In genomic region chr5:78757269-78758053, GRCh38 we compare ENCODE assay signal across 9 cellular contexts.
DNase-seq lines count a peak whose midpoint lies in the region; ATAC-seq and FAIRE-seq lines count a peak whose summit lies in the region.
"Had no signal": no experiment of that assay in that cellular context is flagged by ENCODE, and none has a peak within 500 bp of the region (broad histone marks: within the 10 kb centered on the region; RNA-seq: fewer than 3 reads in every experiment).

No MANE protein-coding gene starts in this region.

- H3K27ac Mint-ChIP-seq in activated naive CD4-positive, alpha-beta T cell treated with anti-CD3 and anti-CD28 coated beads for 36 hours, result no peak overlapping the region
- H3K27ac Mint-ChIP-seq in activated naive CD4-positive, alpha-beta T cell treated with anti-CD3 and anti-CD28 coated beads, Interleukin-2, amount 10 ng/mL, durations not matched to agents 7 days and 5 days, result no peak overlapping the region
- peak overlapping the region; percentile 99 for H3K27ac Mint-ChIP-seq in stimulated activated memory B cell treated with anti-CD40 and anti-IgM and Interleukin-4, amounts not matched to agents 10 μg/mL and 1 μg/mL and 100 μg/mL, for 72 hours

- no peaks in the 10 kb centered on the region for H3K27me3 Mint-ChIP-seq in activated naive CD4-positive, alpha-beta T cell treated with anti-CD3 and anti-CD28 coated beads for 36 hours (ENCODE audit: low read depth)
- H3K27me3 Mint-ChIP-seq in activated naive CD4-positive, alpha-beta T cell treated with anti-CD3 and anti-CD28 coated beads, Interleukin-2, amount 10 ng/mL, durations not matched to agents 7 days and 5 days, result peaks cover 12% of the 10 kb centered on the region
- H3K27me3 Mint-ChIP-seq in stimulated activated memory B cell treated with anti-CD40 and anti-IgM and Interleukin-4, amounts not matched to agents 10 μg/mL and 1 μg/mL and 100 μg/mL, for 72 hours, result no peaks in the 10 kb centered on the region

- WGBS in small intestine, 3 donors, result 83 to 94% (median 87%) methylated on average over 7 of the region's 7 CpGs

- no peaks in the 10 kb centered on the region for H3K36me3 ChIP-seq in small intestine (ENCODE audit: control insufficient read depth in 2 of 2, insufficient read depth in 2 of 2, low read length in 2 of 2)
- H3K36me3 ChIP-seq: vagina had no signal

- no peak overlapping the region for H3K4me3 ChIP-seq in small intestine (ENCODE audit: low read depth in 1 of 2, low read length in 2 of 2)
- H3K4me3 ChIP-seq: vagina had no signal

- H3K4me1 Mint-ChIP-seq in activated naive CD4-positive, alpha-beta T cell treated with anti-CD3 and anti-CD28 coated beads for 36 hours (ENCODE audit: low read depth), result peaks cover 10% of the 10 kb centered on the region
- peaks cover 9% of the 10 kb centered on the region for H3K4me1 Mint-ChIP-seq in activated naive CD4-positive, alpha-beta T cell treated with anti-CD3 and anti-CD28 coated beads, Interleukin-2, amount 10 ng/mL, durations not matched to agents 7 days and 5 days
- H3K4me1 Mint-ChIP-seq in stimulated activated memory B cell treated with anti-CD40 and anti-IgM and Interleukin-4, amounts not matched to agents 10 μg/mL and 1 μg/mL and 100 μg/mL, for 72 hours, result peaks cover 61% of the 10 kb centered on the region

- CTCF ChIA-PET in activated naive CD4-positive, alpha-beta T cell treated with anti-CD3 and anti-CD28 coated beads for 36 hours (lab: Charles Lee), result no interaction called here
- CTCF ChIA-PET in activated naive CD4-positive, alpha-beta T cell treated with anti-CD3 and anti-CD28 coated beads, Interleukin-2, amount 10 ng/mL, durations not matched to agents 7 days and 5 days (lab: Charles Lee), result no interaction called here

- H3K27me3 ChIP-seq in small intestine (ENCODE audit: control insufficient read depth in 2 of 2, insufficient read depth in 2 of 2, low read length in 2 of 2), result no peaks in the 10 kb centered on the region
- H3K27me3 ChIP-seq: vagina had no signal

- H3K36me3 Mint-ChIP-seq in activated naive CD4-positive, alpha-beta T cell treated with anti-CD3 and anti-CD28 coated beads for 36 hours (ENCODE audit: low read depth), result no peaks in the 10 kb centered on the region
- no peaks in the 10 kb centered on the region for H3K36me3 Mint-ChIP-seq in activated naive CD4-positive, alpha-beta T cell treated with anti-CD3 and anti-CD28 coated beads, Interleukin-2, amount 10 ng/mL, durations not matched to agents 7 days and 5 days
- H3K36me3 Mint-ChIP-seq in stimulated activated memory B cell treated with anti-CD40 and anti-IgM and Interleukin-4, amounts not matched to agents 10 μg/mL and 1 μg/mL and 100 μg/mL, for 72 hours, result peaks cover 8% of the 10 kb centered on the region

- no peak overlapping the region for H3K4me3 Mint-ChIP-seq in activated naive CD4-positive, alpha-beta T cell treated with anti-CD3 and anti-CD28 coated beads for 36 hours
- no peak overlapping the region for H3K4me3 Mint-ChIP-seq in activated naive CD4-positive, alpha-beta T cell treated with anti-CD3 and anti-CD28 coated beads, Interleukin-2, amount 10 ng/mL, durations not matched to agents 7 days and 5 days
- peak overlapping the region; percentile 65 for H3K4me3 Mint-ChIP-seq in stimulated activated memory B cell treated with anti-CD40 and anti-IgM and Interleukin-4, amounts not matched to agents 10 μg/mL and 1 μg/mL and 100 μg/mL, for 72 hours

- intact Hi-C loops in activated naive CD4-positive, alpha-beta T cell treated with anti-CD3 and anti-CD28 coated beads for 36 hours (cut with micrococcal nuclease), result no loop called here

- no peaks in the 10 kb centered on the region for H3K9me3 Mint-ChIP-seq in activated naive CD4-positive, alpha-beta T cell treated with anti-CD3 and anti-CD28 coated beads for 36 hours
- H3K9me3 Mint-ChIP-seq in activated naive CD4-positive, alpha-beta T cell treated with anti-CD3 and anti-CD28 coated beads, Interleukin-2, amount 10 ng/mL, durations not matched to agents 7 days and 5 days, result no peaks in the 10 kb centered on the region
- H3K9me3 Mint-ChIP-seq in stimulated activated memory B cell treated with anti-CD40 and anti-IgM and Interleukin-4, amounts not matched to agents 10 μg/mL and 1 μg/mL and 100 μg/mL, for 72 hours, result peaks cover 13% of the 10 kb centered on the region

- H3K27ac ChIP-seq in small intestine (ENCODE audit: low read depth in 1 of 2, low read length in 1 of 2), result no peak overlapping the region
- H3K27ac ChIP-seq: vagina had no signal

- ATAC-seq in HG02870 (IDR thresholded peaks at IDR 0.05; ENCODE audit: unreplicated experiment), result peak; percentile 5
- ATAC-seq in stimulated activated memory B cell treated with anti-CD40 and anti-IgM and Interleukin-4, amounts not matched to agents 10 μg/mL and 1 μg/mL and 100 μg/mL, for 72 hours, result peak; percentile 63

- DNase-seq in activated naive CD4-positive, alpha-beta T cell treated with anti-CD3 and anti-CD28 coated beads for 36 hours, result peak; percentile 10
- DNase-seq in activated naive CD4-positive, alpha-beta T cell treated with anti-CD3 and anti-CD28 coated beads, Interleukin-2, amount 10 ng/mL, durations not matched to agents 7 days and 5 days, result no peak
- peak; percentile 18 to 21 for DNase-seq in activated T-cell treated with anti-CD3 and anti-CD28 coated beads, Interleukin-2, amount 50 U/mL, for 48 hours
- no peak for DNase-seq in stimulated activated naive CD4-positive, alpha-beta T cell treated with Interleukin-2 at 50 U/mL for 16 hours (lab: John Stamatoyannopoulos, UW)
- no peak for DNase-seq in NCI-H774 (lab: John Stamatoyannopoulos, UW)
- DNase-seq in small intestine, result no peak

- no peaks in the 10 kb centered on the region for H3K4me1 ChIP-seq in small intestine (ENCODE audit: control insufficient read depth in 2 of 2, insufficient read depth in 1 of 2, low read depth in 1 of 2, low read length in 1 of 2)

- no peak for FAIRE-seq in small intestine (lab: Jason Lieb, UNC)

- H3K9me3 ChIP-seq in small intestine (ENCODE audit: control insufficient read depth, low read depth), result no peaks in the 10 kb centered on the region
- H3K9me3 ChIP-seq: vagina had no signal

Comparison
In these comparisons a context has a peak if more than half of its experiments do, and no peak if none do; other contexts are left out.
1. DNase-seq: peak in activated naive CD4-positive, alpha-beta T cell treated with anti-CD3 and anti-CD28 coated beads for 36 hours (single experiment) and activated T-cell treated with anti-CD3 and anti-CD28 coated beads, Interleukin-2, amount 50 U/mL, for 48 hours (2 of 2); none in activated naive CD4-positive, alpha-beta T cell treated with anti-CD3 and anti-CD28 coated beads, Interleukin-2, amount 10 ng/mL, durations not matched to agents 7 days and 5 days (single experiment), stimulated activated naive CD4-positive, alpha-beta T cell treated with Interleukin-2 at 50 U/mL for 16 hours (single experiment), NCI-H774 (single experiment) and small intestine (single experiment).